Comparison of ENCODE assay signal across 10 cellular contexts in genomic region chr16:68778551-68779231, GRCh38. TPM values are rescaled to one million over a fixed set of nuclear protein-coding genes. Genes with fewer than 3 reads are reported as not detected.
DNase-seq lines count a peak whose midpoint lies in the region; TF ChIP-seq lines count a peak whose summit lies in the region.
"Had no signal": no experiment of that assay in that cellular context is flagged by ENCODE, and none has a peak within 500 bp of the region (broad histone marks: within the 10 kb centered on the region; RNA-seq: fewer than 3 reads in every experiment).

No MANE protein-coding gene starts in this region.

- H3K27ac ChIP-seq in suprapubic skin (peak overlapping the region; percentile 78), brain microvascular endothelial cell (no peak overlapping the region)

- DNase-seq in NCI-H1105 (lab: John Stamatoyannopoulos, UW) (peak; percentile 68), RPMI8226 (peak; percentile 96), islet precursor cell (peak; percentile 91), suprapubic skin (ENCODE audit: low spot score in 2 of 2) (no peak), pons (ENCODE audit: low spot score) (no peak), DMS 273 treated with DMSO at 0.1 percent for 48 hours (lab: John Stamatoyannopoulos, UW) (no peak), brain microvascular endothelial cell (no peak)
- DNase-seq in T-helper 2 cell treated with Interferon-gamma antibody and Interleukin-4, amounts not matched to agents 5 μg/mL and 100 μg/mL, for 36 hours (ENCODE audit: low spot score): no peak
- DNase-seq: GF-D8 had no signal

- H3K27me3 Mint-ChIP-seq in T-helper 2 cell treated with Interferon-gamma antibody and Interleukin-4, amounts not matched to agents 5 μg/mL and 100 μg/mL, for 36 hours (ENCODE audit: low read depth): peaks cover 28% of the 10 kb centered on the region

- TF ChIP-seq EP300 in suprapubic skin (IDR thresholded peaks at IDR 0.05): no peak

- peaks cover 33% of the 10 kb centered on the region for H3K4me1 ChIP-seq in suprapubic skin

- peaks cover 23% of the 10 kb centered on the region for H3K4me1 Mint-ChIP-seq in T-helper 2 cell treated with Interferon-gamma antibody and Interleukin-4, amounts not matched to agents 5 μg/mL and 100 μg/mL, for 36 hours (ENCODE audit: low read depth)

- no peak for TF ChIP-seq POLR2A in suprapubic skin (IDR thresholded peaks at IDR 0.05)

- H3K9me3 ChIP-seq in suprapubic skin: no peaks in the 10 kb centered on the region

- in situ Hi-C loops in brain microvascular endothelial cell (cut with HindIII; ENCODE audit: low pct_ligation_motif_present, low sequenced_read_pairs): no loop called here

- no peak overlapping the region for H3K27ac Mint-ChIP-seq in T-helper 2 cell treated with Interferon-gamma antibody and Interleukin-4, amounts not matched to agents 5 μg/mL and 100 μg/mL, for 36 hours

- H3K4me3 ChIP-seq in suprapubic skin (no peak overlapping the region), brain microvascular endothelial cell (ENCODE audit: low read depth, low read length) (no peak overlapping the region)

- H3K36me3 Mint-ChIP-seq in T-helper 2 cell treated with Interferon-gamma antibody and Interleukin-4, amounts not matched to agents 5 μg/mL and 100 μg/mL, for 36 hours (ENCODE audit: low read depth): no peaks in the 10 kb centered on the region

- 27% methylated on average over 6 of the region's 6 CpGs for WGBS in suprapubic skin

- H3K27me3 ChIP-seq in suprapubic skin (no peaks in the 10 kb centered on the region), brain microvascular endothelial cell (replicated peaks) (no peaks in the 10 kb centered on the region)

- no peaks in the 10 kb centered on the region for H3K9me3 Mint-ChIP-seq in T-helper 2 cell treated with Interferon-gamma antibody and Interleukin-4, amounts not matched to agents 5 μg/mL and 100 μg/mL, for 36 hours

- TF ChIP-seq CTCF in suprapubic skin (IDR thresholded peaks at IDR 0.05) (no peak), brain microvascular endothelial cell (IDR thresholded peaks at IDR 0.05; ENCODE audit: low read depth, low read length, missing control alignments) (no peak)

- no peak overlapping the region for H3K4me3 Mint-ChIP-seq in T-helper 2 cell treated with Interferon-gamma antibody and Interleukin-4, amounts not matched to agents 5 μg/mL and 100 μg/mL, for 36 hours

- H3K36me3 ChIP-seq in suprapubic skin: no peaks in the 10 kb centered on the region
- H3K36me3 ChIP-seq in brain microvascular endothelial cell (replicated peaks): no peaks in the 10 kb centered on the region

RNA-seq across cellular contexts. Expression of gene CDH1, which starts 41.6 kb away (rescaled TPM):
- total RNA-seq in suprapubic skin: 100 to 1,000 TPM; 175 to 248 (median 223) TPM
- total RNA-seq: glomerular endothelial cell had no signal

Comparison
In these comparisons a context has a peak if more than half of its experiments do, and no peak if none do; other contexts are left out.
1. DNase-seq: peak in NCI-H1105 (single experiment), RPMI8226 (single experiment) and islet precursor cell (single experiment); none in suprapubic skin (0 of 2), pons (single experiment), DMS 273 treated with DMSO at 0.1 percent for 48 hours (single experiment), T-helper 2 cell treated with Interferon-gamma antibody and Interleukin-4, amounts not matched to agents 5 μg/mL and 100 μg/mL, for 36 hours (single experiment) and brain microvascular endothelial cell (single experiment).